In genomic region chr17:50203086-50203485, GRCh38 we compare ENCODE assay signal across 16 cellular contexts. TPM values are rescaled to one million over a fixed set of nuclear protein-coding genes. Genes with fewer than 3 reads are reported as not detected.
DNase-seq lines count a peak whose midpoint lies in the region; ATAC-seq and TF ChIP-seq lines count a peak whose summit lies in the region.
"Had no signal": no experiment of that assay in that cellular context is flagged by ENCODE, and none has a peak within 500 bp of the region (broad histone marks: within the 10 kb centered on the region; RNA-seq: fewer than 3 reads in every experiment).

No MANE protein-coding gene starts in this region.

- H3K4me1 ChIP-seq in stomach smooth muscle (ENCODE audit: control insufficient read depth, insufficient read depth, low read length), result peaks cover 58% of the 10 kb centered on the region

- H3K27me3 Mint-ChIP-seq in activated B cell treated with CpG ODN at 0.5 μM for 24 hours, result peaks cover 62% of the 10 kb centered on the region

- intact Hi-C loops in activated B cell treated with CpG ODN at 0.5 μM for 24 hours (cut with micrococcal nuclease), result no loop called here

- H3K4me3 Mint-ChIP-seq in activated B cell treated with CpG ODN at 0.5 μM for 24 hours, result no peak overlapping the region
- H3K4me3 Mint-ChIP-seq: activated CD4-positive, alpha-beta T cell treated with anti-CD3 and anti-CD28 coated beads for 36 hours; memory B cell had no signal

- H3K9me3 Mint-ChIP-seq in activated B cell treated with CpG ODN at 0.5 μM for 24 hours, result no peaks in the 10 kb centered on the region
- H3K9me3 Mint-ChIP-seq: memory B cell had no signal

- no peaks in the 10 kb centered on the region for H3K36me3 Mint-ChIP-seq in activated B cell treated with CpG ODN at 0.5 μM for 24 hours (ENCODE audit: low read depth)
- H3K36me3 Mint-ChIP-seq: memory B cell had no signal

- no peak for TF ChIP-seq CTCF in activated B cell treated with CpG ODN at 0.5 μM for 24 hours (IDR thresholded peaks at IDR 0.05)

- H3K27ac ChIP-seq in stomach smooth muscle (ENCODE audit: low read length), result peak overlapping the region; percentile 98

- no peak overlapping the region for H3K4me3 ChIP-seq in stomach smooth muscle (ENCODE audit: low read length in 2 of 2)

- DNase-seq in GM03348 (ENCODE audit: low spot score), result peak; percentile 85
- peak; percentile 5 for DNase-seq in activated B cell treated with CpG ODN at 0.5 μM for 24 hours
- DNase-seq in left kidney (ENCODE audit: low read depth, low spot score), result peak; percentile 24
- DNase-seq in OCI-M1 (lab: John Stamatoyannopoulos, UW), result no peak
- DNase-seq in iPS-NIHi11 (ENCODE audit: low spot score), result no peak
- no peak for DNase-seq in NCI-H146 treated with DMSO at 0.1 percent for 48 hours (lab: John Stamatoyannopoulos, UW; ENCODE audit: unreplicated experiment)
- DNase-seq: activated CD4-positive, alpha-beta T cell treated with anti-CD3 and anti-CD28 coated beads for 36 hours; NCI-H1930; NK-92 treated with Interleukin-12 subunit alpha and Interleukin-12 subunit beta, amount 100 ng/mL, for 24 hours; stimulated activated CD4-positive, alpha-beta T cell treated with anti-CD3 and anti-CD28 coated beads, Interleukin-4, amount 100 ng/mL, for 24 hours; stimulated activated naive CD4-positive, alpha-beta T cell treated with Interleukin-2 at 50 U/mL for 16 hours had no signal

- CTCF ChIA-PET in activated B cell treated with CpG ODN at 0.5 μM for 24 hours (lab: Charles Lee), result interaction anchor here (3.9 to 5.7 kb wide), 2 partner anchors 71 to 92 kb away, joined by 56 to 98 read pairs; partner anchors contain the start of gene TMEM92

- ATAC-seq in activated B cell treated with CpG ODN at 0.5 μM for 24 hours (ENCODE audit: low read depth) (no peak), HG03378 (IDR thresholded peaks at IDR 0.05; ENCODE audit: unreplicated experiment) (no peak)
- ATAC-seq: activated CD4-positive, alpha-beta T cell treated with anti-CD3 and anti-CD28 coated beads for 36 hours had no signal

- POLR2A ChIA-PET in activated B cell treated with CpG ODN at 0.5 μM for 24 hours (lab: Charles Lee), result no interaction called here

- H3K9me3 ChIP-seq in stomach smooth muscle (ENCODE audit: control insufficient read depth in 2 of 2, low read length in 2 of 2), result no peaks in the 10 kb centered on the region

- H3K4me1 Mint-ChIP-seq in activated B cell treated with CpG ODN at 0.5 μM for 24 hours, result peaks cover 30% of the 10 kb centered on the region

- no peak overlapping the region for H3K27ac Mint-ChIP-seq in activated B cell treated with CpG ODN at 0.5 μM for 24 hours
- H3K27ac Mint-ChIP-seq: activated CD4-positive, alpha-beta T cell treated with anti-CD3 and anti-CD28 coated beads for 36 hours; memory B cell; progenitor cell of endocrine pancreas had no signal

- peaks cover 7 to 9% of the 10 kb centered on the region in 2 donors for H3K36me3 ChIP-seq in stomach smooth muscle (ENCODE audit: control insufficient read depth in 2 of 2, insufficient read depth in 2 of 2, low read length in 2 of 2)

- no peak overlapping the region for H3K9ac ChIP-seq in stomach smooth muscle (ENCODE audit: low read length in 2 of 2)

- no peaks in the 10 kb centered on the region for H3K27me3 ChIP-seq in stomach smooth muscle (ENCODE audit: control insufficient read depth in 1 of 2, insufficient read depth in 2 of 2, low read length in 2 of 2)

RNA-seq across cellular contexts. Expression of gene COL1A1, which starts 1.7 kb away (rescaled TPM):
- 8.8 and 9.2 TPM in 2 replicates for total RNA-seq in activated B cell treated with CpG ODN at 0.5 μM for 24 hours

RNA-seq across cellular contexts. Expression of gene SGCA, which starts 37.3 kb away (rescaled TPM):
- 1.7 and 2.2 TPM in 2 replicates for total RNA-seq in activated B cell treated with CpG ODN at 0.5 μM for 24 hours
- total RNA-seq: bronchial epithelial cell, progenitor cell of endocrine pancreas had no signal

RNA-seq across cellular contexts. Expression of gene PPP1R9B, which starts 52.6 kb away (rescaled TPM):
- total RNA-seq in activated B cell treated with CpG ODN at 0.5 μM for 24 hours, result 300 and 313 TPM in 2 replicates

Comparison
In these comparisons a context has a peak if more than half of its experiments do, and no peak if none do; other contexts are left out.
1. DNase-seq: peak in GM03348 (single experiment), activated B cell treated with CpG ODN at 0.5 μM for 24 hours (single experiment) and left kidney (single experiment); none in OCI-M1 (single experiment), iPS-NIHi11 (single experiment) and NCI-H146 treated with DMSO at 0.1 percent for 48 hours (single experiment).